8 cellular contexts compared by ENCODE assay signal in genomic region chr13:99200433-99201167, GRCh38. TPM values are rescaled to one million over a fixed set of nuclear protein-coding genes. Genes with fewer than 3 reads are reported as not detected.
DNase-seq lines count a peak whose midpoint lies in the region; ATAC-seq, FAIRE-seq and TF ChIP-seq lines count a peak whose summit lies in the region.

Gene UBAC2 (plus strand): TSS chr13:99200854. CDS start chr13:99200909, 55 bp downstream.

- peak; percentile 88 for TF ChIP-seq POLR2A in GM10847 (IDR thresholded peaks at IDR 0.05; ENCODE audit: extremely low read depth, insufficient read length)

- H3K9me3 ChIP-seq in pancreas (no peaks in the 10 kb centered on the region), tibial artery (no peaks in the 10 kb centered on the region)

- H3K27me3 ChIP-seq in pancreas = no peaks in the 10 kb centered on the region
- H3K27me3 ChIP-seq in tibial artery = no peaks in the 10 kb centered on the region

- no peak for FAIRE-seq in pancreas (lab: Jason Lieb, UNC)

- peak within 1 kb of the TSS; percentile 94 for H3K27ac Mint-ChIP-seq in activated naive CD8-positive, alpha-beta T cell treated with anti-CD3 and anti-CD28 coated beads for 36 hours

- WGBS in pancreas, 2 donors = 0 to 1% methylated on average over 62 to 76 of the region's 76 CpGs

- H3K27ac ChIP-seq in pancreas (peak within 1 kb of the TSS; percentile 82 to 96 (median 93)), tibial artery (peak within 1 kb of the TSS; percentile 90 to 97)

- peak within 1 kb of the TSS; percentile 91 for H3K4me3 Mint-ChIP-seq in activated naive CD8-positive, alpha-beta T cell treated with anti-CD3 and anti-CD28 coated beads for 36 hours

- H3K36me3 ChIP-seq in pancreas (no peaks in the 10 kb centered on the region), tibial artery (peaks cover 0 to 1% (median 0%) of the 10 kb centered on the region in 3 donors)

- H3K36me3 Mint-ChIP-seq in activated naive CD8-positive, alpha-beta T cell treated with anti-CD3 and anti-CD28 coated beads for 36 hours = peaks cover 45% of the 10 kb centered on the region

- H3K4me3 ChIP-seq in pancreas (peak within 1 kb of the TSS; percentile 73 to 98 (median 89)), tibial artery (peak within 1 kb of the TSS; percentile 96)

- H3K4me1 Mint-ChIP-seq in activated naive CD8-positive, alpha-beta T cell treated with anti-CD3 and anti-CD28 coated beads for 36 hours = peaks cover 64% of the 10 kb centered on the region

- TF ChIP-seq CTCF in pancreas (IDR thresholded peaks at IDR 0.05) = no peak
- peak in 1 of 2 experiments; percentile 26 for TF ChIP-seq CTCF in tibial artery (IDR thresholded peaks at IDR 0.05)

- DNase-seq in NCI-H1105 (lab: John Stamatoyannopoulos, UW) = peak; percentile 84
- peak; percentile 75 for DNase-seq in SKM-1 treated with dmso at 0.1 percent for 144 hours (lab: John Stamatoyannopoulos, UW; ENCODE audit: unreplicated experiment)
- DNase-seq in activated naive CD8-positive, alpha-beta T cell treated with anti-CD3 and anti-CD28 coated beads for 36 hours = peak; percentile 99
- DNase-seq in head of caudate nucleus = peak; percentile 79 to 97 (median 93)
- DNase-seq in pancreas = peak; percentile 91 to 100 (median 96)
- DNase-seq in tibial artery = peak; percentile 92 to 97

- H3K27me3 Mint-ChIP-seq in activated naive CD8-positive, alpha-beta T cell treated with anti-CD3 and anti-CD28 coated beads for 36 hours = no peaks in the 10 kb centered on the region

- ATAC-seq in HG02623 (IDR thresholded peaks at IDR 0.05; ENCODE audit: unreplicated experiment) (peak; percentile 76), pancreas (peak; percentile 93 to 96 (median 95))

- intact Hi-C loops in head of caudate nucleus (cut with DNase I) (loop anchor here (10.0 kb wide), 1 partner anchor 116 kb away; no protein-coding TSS in a partner anchor), pancreas (cut with DNase I) (no loop called here), tibial artery (cut with DNase I; ENCODE audit: low total_unique reads) (no loop called here)

- H3K4me1 ChIP-seq in pancreas = peaks cover 0 to 14% (median 6%) of the 10 kb centered on the region in 3 donors
- peaks cover 0 to 19% (median 8%) of the 10 kb centered on the region in 4 donors for H3K4me1 ChIP-seq in tibial artery

- no peaks in the 10 kb centered on the region for H3K9me3 Mint-ChIP-seq in activated naive CD8-positive, alpha-beta T cell treated with anti-CD3 and anti-CD28 coated beads for 36 hours

RNA-seq across cellular contexts. Expression of gene UBAC2, which starts in this region (rescaled TPM):
- 10 to 100 TPM; 56.0 to 59.0 TPM for total RNA-seq in activated naive CD8-positive, alpha-beta T cell treated with anti-CD3 and anti-CD28 coated beads for 36 hours
- total RNA-seq in pancreas = 10 to 100 TPM; 17.5 to 28.5 (median 24.4) TPM
- 10 to 100 TPM; 29.1 to 29.5 TPM for polyA plus RNA-seq in pancreas

Comparison
In these comparisons a context has a peak if more than half of its experiments do, and no peak if none do; other contexts are left out.
1. Peak in every context shown above with its lines: DNase-seq, ATAC-seq, H3K4me3 ChIP-seq and H3K27ac ChIP-seq.